In the genomic region with DNA sequence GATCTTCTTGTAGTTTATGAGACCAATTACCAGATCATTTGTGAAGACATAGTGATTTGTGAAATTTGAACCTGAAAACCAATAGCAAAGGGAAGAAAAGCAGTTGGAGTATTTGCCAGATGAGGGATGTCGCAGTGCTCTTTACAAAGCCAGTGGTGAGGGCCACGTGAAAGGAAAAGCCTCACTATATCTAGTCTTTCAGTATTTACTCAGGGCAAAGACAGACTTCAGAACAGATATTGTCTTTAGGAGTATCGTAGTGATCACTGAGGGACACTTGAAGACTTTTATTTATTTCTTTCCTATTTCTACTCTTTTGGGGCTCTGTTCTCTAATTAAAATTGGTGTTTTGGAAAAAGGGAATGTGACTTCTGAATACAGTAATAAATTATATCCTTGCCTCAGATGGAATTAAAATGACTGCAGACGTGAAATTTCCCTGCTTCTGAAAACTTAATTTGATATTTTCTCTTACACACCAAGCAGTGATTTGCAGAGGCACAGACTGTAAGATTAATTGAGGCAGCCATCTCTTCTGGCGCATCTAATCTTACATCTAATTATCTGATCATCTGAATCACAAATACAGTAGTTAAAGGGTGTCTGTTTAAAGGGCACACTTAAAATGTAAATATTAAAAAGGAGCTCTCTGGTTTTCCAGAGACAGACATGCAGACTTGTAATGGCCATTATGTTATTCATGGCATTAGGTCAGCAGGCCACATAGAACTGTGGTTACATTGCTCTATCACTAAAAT, we compare ENCODE assay signal across 22 cellular contexts.
"Had no signal": no experiment of that assay in that cellular context is flagged by ENCODE, and none has a peak within 500 bp of the region (broad histone marks: within the 10 kb centered on the region; RNA-seq: fewer than 3 reads in every experiment).

No MANE protein-coding gene starts in this region.

- H3K27me3 ChIP-seq: dorsolateral prefrontal cortex, hepatocyte, neutrophil, right atrium auricular region, sigmoid colon, testis, transverse colon had no signal

- H3K4me3 ChIP-seq: dorsolateral prefrontal cortex, hepatocyte, lung, right atrium auricular region, sigmoid colon, skin epidermis, testis, transverse colon had no signal

- H3K36me3 ChIP-seq: neutrophil, right atrium auricular region, sigmoid colon, transverse colon had no signal

- H3K27ac ChIP-seq: dorsolateral prefrontal cortex, hepatocyte, neutrophil, right atrium auricular region, sigmoid colon, skin epidermis, testis, transverse colon had no signal

- H3K9me3 ChIP-seq: neutrophil, right atrium auricular region, sigmoid colon, testis, transverse colon had no signal

- DNase-seq: cortex of kidney; dorsolateral prefrontal cortex; effector CD8-positive, alpha-beta T cell; foreskin melanocyte; head of caudate nucleus; left colon; left ventricle myocardium superior; mesenchymal stem cell; naive B cell; posterior cingulate gyrus; sigmoid colon; stimulated activated CD4-positive, alpha-beta T cell treated with anti-CD3 and anti-CD28 coated beads, Interleukin-2, amount 100 ng/mL, for 24 hours; stimulated activated CD4-positive, alpha-beta T cell treated with anti-CD3 and anti-CD28 coated beads, Interleukin-4, amount 100 ng/mL, for 4 hours; stimulated activated naive B cell treated with anti-CD40 and anti-IgM and Interleukin-4, amounts not matched to agents 10 μg/mL and 1 μg/mL and 100 μg/mL, for 72 hours; stimulated activated naive CD8-positive, alpha-beta T cell treated with anti-CD3 and anti-CD28 coated beads, Interleukin-15, amount 100 ng/mL, for 72 hours; testis; transverse colon had no signal

- ATAC-seq: left colon; left ventricle myocardium superior; stimulated activated naive B cell treated with anti-CD40 and anti-IgM and Interleukin-4, amounts not matched to agents 10 μg/mL and 1 μg/mL and 100 μg/mL, for 72 hours; stimulated activated naive CD8-positive, alpha-beta T cell treated with anti-CD3 and anti-CD28 coated beads, Interleukin-15, amount 100 ng/mL, for 72 hours had no signal

- H3K4me1 ChIP-seq: right atrium auricular region, sigmoid colon, testis, transverse colon had no signal
